Comparison of ENCODE assay signal across 19 cellular contexts in the genomic region with DNA sequence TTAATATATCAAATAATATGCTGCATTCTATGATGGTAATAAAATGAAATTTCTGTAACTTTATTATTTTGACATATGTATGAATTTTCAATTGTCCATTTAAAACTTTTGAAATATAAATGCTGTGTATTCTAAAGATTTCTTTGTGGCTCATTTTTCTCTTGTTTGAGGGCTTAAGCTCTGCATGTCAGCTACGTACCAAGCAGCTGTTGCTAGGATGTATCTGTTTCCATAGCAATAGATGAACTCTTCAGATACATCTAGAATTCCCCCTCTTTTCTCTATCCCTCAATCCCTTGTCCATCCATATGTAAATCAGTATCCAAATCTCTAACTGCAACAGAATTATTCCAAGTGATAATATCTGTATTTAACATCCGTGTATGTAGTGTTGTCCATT.
DNase-seq lines count a peak whose midpoint lies in the region; ATAC-seq, FAIRE-seq and TF ChIP-seq lines count a peak whose summit lies in the region.
"Had no signal": no experiment of that assay in that cellular context is flagged by ENCODE, and none has a peak within 500 bp of the region (broad histone marks: within the 10 kb centered on the region; RNA-seq: fewer than 3 reads in every experiment).

No MANE protein-coding gene starts in this region.

- CTCF ChIA-PET in HepG2 (lab: Yijun Ruan, JAX; ENCODE audit: low intra/inter-chr PET ratio, low total read pairs) = no interaction called here

- peak; percentile 30 to 52 for DNase-seq in NCI-H526 (lab: John Stamatoyannopoulos, UW)
- no peak for DNase-seq in NCI-H526 treated with DMSO at 0.1 percent for 48 hours (lab: John Stamatoyannopoulos, UW)
- DNase-seq in NCI-H524 (lab: John Stamatoyannopoulos, UW) = peak; percentile 61 to 81
- peak; percentile 6 to 46 for DNase-seq in SJCRH30
- no peak for DNase-seq in activated T-helper 2 cell treated with anti-CD3 and anti-CD28 coated beads, Interferon-gamma antibody, Interleukin-2, Interleukin-4, amounts not matched to agents 10 μg/mL and 5 μg/mL and 100 μg/mL, durations not matched to agents 14 hours and 24 hours and 36 hours (ENCODE audit: low spot score)
- DNase-seq in HepG2 (ENCODE audit: low spot score) = no peak
- DNase-seq: AML-193; Caco-2; CD4-positive, alpha-beta T cell; DMS79 treated with DMSO at 0.1 percent for 48 hours; GF-D8; HCEC 1CT; IMR-90 had no signal

- POLR2A ChIA-PET in HepG2 (lab: Yijun Ruan, JAX) = no interaction called here

- H3K79me2 ChIP-seq in HepG2 (ENCODE audit: insufficient read depth, low read length) = no peaks in the 10 kb centered on the region

- H3K9me3 Mint-ChIP-seq in activated T-helper 2 cell treated with anti-CD3 and anti-CD28 coated beads, Interferon-gamma antibody, Interleukin-2, Interleukin-4, amounts not matched to agents 10 μg/mL and 5 μg/mL and 100 μg/mL, durations not matched to agents 14 hours and 24 hours and 36 hours = no peaks in the 10 kb centered on the region
- H3K9me3 Mint-ChIP-seq: CD4-positive, alpha-beta T cell had no signal

- H3K4me1 Mint-ChIP-seq in activated T-helper 2 cell treated with anti-CD3 and anti-CD28 coated beads, Interferon-gamma antibody, Interleukin-2, Interleukin-4, amounts not matched to agents 10 μg/mL and 5 μg/mL and 100 μg/mL, durations not matched to agents 14 hours and 24 hours and 36 hours (ENCODE audit: low read depth) = peaks cover 2% of the 10 kb centered on the region

- H3K9ac ChIP-seq in HepG2 (ENCODE audit: insufficient read depth, low read depth, low read length) = no peak overlapping the region

- no peak for TF ChIP-seq POLR2A in HepG2 (IDR thresholded peaks at IDR 0.05; ENCODE audit: insufficient read depth in 1 of 2, low read depth in 2 of 2, low read length in 2 of 2)

- no peak overlapping the region for H2AFZ ChIP-seq in HepG2 (ENCODE audit: low read length)
- H2AFZ ChIP-seq: GM23338 had no signal

- H3K36me3 Mint-ChIP-seq in activated T-helper 2 cell treated with anti-CD3 and anti-CD28 coated beads, Interferon-gamma antibody, Interleukin-2, Interleukin-4, amounts not matched to agents 10 μg/mL and 5 μg/mL and 100 μg/mL, durations not matched to agents 14 hours and 24 hours and 36 hours (ENCODE audit: low read depth) = no peaks in the 10 kb centered on the region

- H3K27me3 ChIP-seq in SJCRH30 = no peaks in the 10 kb centered on the region
- H3K27me3 ChIP-seq in HepG2 (ENCODE audit: control insufficient read depth in 1 of 2, insufficient read depth in 2 of 2, low read length in 2 of 2) = no peaks in the 10 kb centered on the region

- H3K36me3 ChIP-seq in SJCRH30 (no peaks in the 10 kb centered on the region), HepG2 (replicated peaks in 1 of 2; ENCODE audit: control insufficient read depth in 1 of 2, insufficient read depth in 2 of 2, low read length in 2 of 2) (no peaks in the 10 kb centered on the region)

- intact Hi-C loops in activated T-helper 2 cell treated with anti-CD3 and anti-CD28 coated beads, Interferon-gamma antibody, Interleukin-2, Interleukin-4, amounts not matched to agents 10 μg/mL and 5 μg/mL and 100 μg/mL, durations not matched to agents 14 hours and 24 hours and 36 hours (cut with micrococcal nuclease) = no loop called here
- intact Hi-C loops in HepG2 (cut with micrococcal nuclease; ENCODE audit: unreplicated experiment) = no loop called here

- no peak overlapping the region for H3K4me2 ChIP-seq in HepG2 (ENCODE audit: low read depth, low read length)
- H3K4me2 ChIP-seq: A549, GM23338 had no signal

- H3K4me3 ChIP-seq in SJCRH30 (no peak overlapping the region), HepG2 (replicated peaks in 1 of 3; ENCODE audit: insufficient read depth in 1 of 3, low read depth in 2 of 3, low read length in 3 of 3) (no peak overlapping the region)
- H3K4me3 ChIP-seq: A549, GM23338 had no signal

- BruUV-seq in HepG2 (replicated peaks; lab: Mats Ljungman, UMichigan) = no TSS peak

- FAIRE-seq in HepG2 (lab: Jason Lieb, UNC) = no peak
- FAIRE-seq: A549, D721Med, H54 had no signal

- no peaks in the 10 kb centered on the region for H3K27me3 Mint-ChIP-seq in activated T-helper 2 cell treated with anti-CD3 and anti-CD28 coated beads, Interferon-gamma antibody, Interleukin-2, Interleukin-4, amounts not matched to agents 10 μg/mL and 5 μg/mL and 100 μg/mL, durations not matched to agents 14 hours and 24 hours and 36 hours (ENCODE audit: low read depth)
- H3K27me3 Mint-ChIP-seq: CD4-positive, alpha-beta T cell had no signal

- in situ Hi-C loops in HepG2 (cut with HindIII; ENCODE audit: extremely low pct_ligation_motif_present, low pct_unique_long_range_greater_than_20kb) = loop anchor here (25.0 kb wide), 1 partner anchor 725 kb away; no protein-coding TSS in a partner anchor

- H3K27ac Mint-ChIP-seq in activated T-helper 2 cell treated with anti-CD3 and anti-CD28 coated beads, Interferon-gamma antibody, Interleukin-2, Interleukin-4, amounts not matched to agents 10 μg/mL and 5 μg/mL and 100 μg/mL, durations not matched to agents 14 hours and 24 hours and 36 hours = no peak overlapping the region
- H3K27ac Mint-ChIP-seq: CD4-positive, alpha-beta T cell; GM23338 had no signal

- H3K9me3 ChIP-seq in SJCRH30 (replicated peaks) = no peaks in the 10 kb centered on the region
- H3K9me3 ChIP-seq in HepG2 (ENCODE audit: low read length) = no peaks in the 10 kb centered on the region
- H3K9me3 ChIP-seq: A549, Caco-2 had no signal

- TF ChIP-seq CTCF in HepG2 (CRISPR knock-in tag; IDR thresholded peaks at IDR 0.05) = no peak

- H4K20me1 ChIP-seq in HepG2 (ENCODE audit: insufficient read depth, low read length) = no peaks in the 10 kb centered on the region

- no peak overlapping the region for H3K4me3 Mint-ChIP-seq in activated T-helper 2 cell treated with anti-CD3 and anti-CD28 coated beads, Interferon-gamma antibody, Interleukin-2, Interleukin-4, amounts not matched to agents 10 μg/mL and 5 μg/mL and 100 μg/mL, durations not matched to agents 14 hours and 24 hours and 36 hours (ENCODE audit: low read depth)
- H3K4me3 Mint-ChIP-seq: CD4-positive, alpha-beta T cell; GM23338 had no signal

- 6% methylated on average over 2 of the region's 2 CpGs for WGBS in HepG2 (ENCODE audit: low lambda C conversion rate)

- H3K27ac ChIP-seq in SJCRH30 (no peak overlapping the region), HepG2 (ENCODE audit: extremely low read length, insufficient read depth, low read length) (no peak overlapping the region)
- H3K27ac ChIP-seq: A549, C4-2B, HL-60 had no signal

- peaks cover 3% of the 10 kb centered on the region; the same call in 1 of the 2 replicates for H3K4me1 ChIP-seq in SJCRH30
- H3K4me1 ChIP-seq in HepG2 (ENCODE audit: insufficient read depth, low read length) = no peaks in the 10 kb centered on the region
- H3K4me1 ChIP-seq: A549, Caco-2 had no signal

- TF ChIP-seq RAD21 in HepG2 (CRISPR knock-in tag; IDR thresholded peaks at IDR 0.05) = no peak

- ATAC-seq in HepG2 = no peak
- ATAC-seq: A549, GM23338 had no signal

- no peak for TF ChIP-seq EP300 in HepG2 (IDR thresholded peaks at IDR 0.05; ENCODE audit: low read depth in 2 of 2, low read length in 2 of 2)
- no peak for TF ChIP-seq EP300 in HepG2 (CRISPR knock-in tag; IDR thresholded peaks at IDR 0.05; ENCODE audit: borderline replicate concordance)

TF ChIP-seq in HepG2, 621 proteins besides CTCF, POLR2A, EP300 and RAD21 (continues in another document):
- TF ChIP-seq NCOR1 (IDR thresholded peaks at IDR 0.05; ENCODE audit: borderline replicate concordance, low read length) = no peak
- TF ChIP-seq NR2C2 (CRISPR knock-in tag; IDR thresholded peaks at IDR 0.05; ENCODE audit: borderline replicate concordance) = no peak
- TF ChIP-seq SIX4 (CRISPR knock-in tag; IDR thresholded peaks at IDR 0.05) = no peak
- TF ChIP-seq CC2D1A (CRISPR knock-in tag; IDR thresholded peaks at IDR 0.05) = no peak
- TF ChIP-seq, protein P1, sequence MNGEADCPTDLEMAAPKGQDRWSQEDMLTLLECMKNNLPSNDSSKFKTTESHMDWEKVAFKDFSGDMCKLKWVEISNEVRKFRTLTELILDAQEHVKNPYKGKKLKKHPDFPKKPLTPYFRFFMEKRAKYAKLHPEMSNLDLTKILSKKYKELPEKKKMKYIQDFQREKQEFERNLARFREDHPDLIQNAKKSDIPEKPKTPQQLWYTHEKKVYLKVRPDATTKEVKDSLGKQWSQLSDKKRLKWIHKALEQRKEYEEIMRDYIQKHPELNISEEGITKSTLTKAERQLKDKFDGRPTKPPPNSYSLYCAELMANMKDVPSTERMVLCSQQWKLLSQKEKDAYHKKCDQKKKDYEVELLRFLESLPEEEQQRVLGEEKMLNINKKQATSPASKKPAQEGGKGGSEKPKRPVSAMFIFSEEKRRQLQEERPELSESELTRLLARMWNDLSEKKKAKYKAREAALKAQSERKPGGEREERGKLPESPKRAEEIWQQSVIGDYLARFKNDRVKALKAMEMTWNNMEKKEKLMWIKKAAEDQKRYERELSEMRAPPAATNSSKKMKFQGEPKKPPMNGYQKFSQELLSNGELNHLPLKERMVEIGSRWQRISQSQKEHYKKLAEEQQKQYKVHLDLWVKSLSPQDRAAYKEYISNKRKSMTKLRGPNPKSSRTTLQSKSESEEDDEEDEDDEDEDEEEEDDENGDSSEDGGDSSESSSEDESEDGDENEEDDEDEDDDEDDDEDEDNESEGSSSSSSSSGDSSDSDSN (CRISPR knock-in tag; IDR thresholded peaks at IDR 0.05) = no peak
- no peak for TF ChIP-seq ZBTB7B (CRISPR knock-in tag; IDR thresholded peaks at IDR 0.05)
- TF ChIP-seq MBNL3 (CRISPR knock-in tag; conservative IDR thresholded peaks at IDR 0.05) = no peak
- TF ChIP-seq ZNF841 (CRISPR knock-in tag; IDR thresholded peaks at IDR 0.05; ENCODE audit: borderline replicate concordance) = no peak
- TF ChIP-seq GPN1 (CRISPR knock-in tag; IDR thresholded peaks at IDR 0.05; ENCODE audit: borderline replicate concordance) = no peak
- TF ChIP-seq ZNF121 (CRISPR knock-in tag; IDR thresholded peaks at IDR 0.05) = no peak
- TF ChIP-seq, protein P2, sequence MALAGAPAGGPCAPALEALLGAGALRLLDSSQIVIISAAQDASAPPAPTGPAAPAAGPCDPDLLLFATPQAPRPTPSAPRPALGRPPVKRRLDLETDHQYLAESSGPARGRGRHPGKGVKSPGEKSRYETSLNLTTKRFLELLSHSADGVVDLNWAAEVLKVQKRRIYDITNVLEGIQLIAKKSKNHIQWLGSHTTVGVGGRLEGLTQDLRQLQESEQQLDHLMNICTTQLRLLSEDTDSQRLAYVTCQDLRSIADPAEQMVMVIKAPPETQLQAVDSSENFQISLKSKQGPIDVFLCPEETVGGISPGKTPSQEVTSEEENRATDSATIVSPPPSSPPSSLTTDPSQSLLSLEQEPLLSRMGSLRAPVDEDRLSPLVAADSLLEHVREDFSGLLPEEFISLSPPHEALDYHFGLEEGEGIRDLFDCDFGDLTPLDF (CRISPR knock-in tag; IDR thresholded peaks at IDR 0.05) = no peak
- TF ChIP-seq ASH2L (IDR thresholded peaks at IDR 0.05; ENCODE audit: insufficient read length, low read depth, low read length) = no peak
- no peak for TF ChIP-seq ZNF768 (CRISPR knock-in tag; IDR thresholded peaks at IDR 0.05)
- no peak for TF ChIP-seq PTBP1 (IDR thresholded peaks at IDR 0.05; ENCODE audit: low read depth, low read length, poor library complexity, severe bottlenecking)
- no peak for TF ChIP-seq ZNF496 (CRISPR knock-in tag; IDR thresholded peaks at IDR 0.05; ENCODE audit: insufficient replicate concordance)

Comparison
In these comparisons a context has a peak if more than half of its experiments do, and no peak if none do; other contexts are left out.
1. DNase-seq: peak in NCI-H526 (2 of 2), NCI-H524 (2 of 2) and SJCRH30 (2 of 2); none in NCI-H526 treated with DMSO at 0.1 percent for 48 hours (single experiment), activated T-helper 2 cell treated with anti-CD3 and anti-CD28 coated beads, Interferon-gamma antibody, Interleukin-2, Interleukin-4, amounts not matched to agents 10 μg/mL and 5 μg/mL and 100 μg/mL, durations not matched to agents 14 hours and 24 hours and 36 hours (single experiment) and HepG2 (single experiment).